In the genomic region with DNA sequence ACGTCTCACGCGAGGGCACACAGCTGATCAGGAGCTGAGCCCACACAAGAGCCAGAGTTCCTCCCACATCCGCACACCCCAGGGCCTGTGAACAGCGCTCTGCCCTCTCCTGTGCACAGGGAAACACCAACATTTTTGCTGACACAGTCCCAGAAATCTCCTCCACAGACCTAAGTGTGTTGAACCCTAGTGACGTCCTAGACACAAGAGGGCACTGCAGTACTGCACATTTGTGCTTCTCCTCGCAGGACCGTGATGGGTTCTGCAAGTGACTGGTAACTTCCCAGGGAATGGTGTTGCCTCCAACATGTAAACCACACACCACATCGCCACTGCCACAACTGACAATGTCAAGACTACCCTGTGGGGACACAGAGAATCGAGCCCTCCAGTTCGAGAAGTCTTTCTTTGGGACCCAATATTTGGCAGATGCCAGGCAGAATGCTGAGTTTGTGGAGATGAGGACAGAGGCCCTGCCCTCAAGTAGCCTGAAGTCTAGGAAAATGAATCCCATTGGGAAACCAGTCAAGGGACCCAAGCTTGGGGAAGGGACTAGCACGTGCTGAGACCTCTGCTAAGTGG, we compare ENCODE assay signal across 9 cellular contexts.
DNase-seq lines count a peak whose midpoint lies in the region; ATAC-seq and TF ChIP-seq lines count a peak whose summit lies in the region.
"Had no signal": no experiment of that assay in that cellular context is flagged by ENCODE, and none has a peak within 500 bp of the region (broad histone marks: within the 10 kb centered on the region; RNA-seq: fewer than 3 reads in every experiment).

No MANE protein-coding gene starts in this region.

- no peak overlapping the region for H3K4me2 ChIP-seq in mesenchymal stem cell (ENCODE audit: low read length, poor library complexity, severe bottlenecking)

- H2BK120ac ChIP-seq in mesenchymal stem cell (ENCODE audit: low read depth, low read length), result no peak overlapping the region

- 63% methylated on average over 12 of the region's 12 CpGs for WGBS in mesenchymal stem cell

- H4K8ac ChIP-seq in mesenchymal stem cell (ENCODE audit: low read length), result no peak overlapping the region

- no peaks in the 10 kb centered on the region for H3K79me1 ChIP-seq in mesenchymal stem cell (replicated peaks; ENCODE audit: low read length, poor library complexity, severe bottlenecking)

- H3K4me3 ChIP-seq in mesenchymal stem cell (ENCODE audit: insufficient read depth in 1 of 2, low read depth in 1 of 2, low read length in 2 of 2), result no peak overlapping the region
- H3K4me3 ChIP-seq: skin epidermis had no signal

- H2AFZ ChIP-seq in mesenchymal stem cell (ENCODE audit: low read depth, low read length), result no peak overlapping the region

- no peak for TF ChIP-seq CTCF in GM10266 (IDR thresholded peaks at IDR 0.05; ENCODE audit: control insufficient read depth, insufficient read depth, low read depth, missing control alignments)

- H3K9ac ChIP-seq in mesenchymal stem cell (ENCODE audit: low read length), result no peak overlapping the region

- no peaks in the 10 kb centered on the region for H3K9me3 ChIP-seq in mesenchymal stem cell (ENCODE audit: control insufficient read depth, low read length)

- no peak overlapping the region for H3K27ac ChIP-seq in mesenchymal stem cell (ENCODE audit: low read length, poor library complexity, severe bottlenecking)
- H3K27ac ChIP-seq: skin epidermis had no signal

- no peak overlapping the region for H2BK5ac ChIP-seq in mesenchymal stem cell (ENCODE audit: low read depth, low read length, poor library complexity, severe bottlenecking)

- H3K14ac ChIP-seq in mesenchymal stem cell (ENCODE audit: low read length in 2 of 2), result no peak overlapping the region

- no peaks in the 10 kb centered on the region for H3K4me1 ChIP-seq in mesenchymal stem cell (ENCODE audit: control insufficient read depth, insufficient read depth, low read depth, low read length)

- no peak overlapping the region for H3K18ac ChIP-seq in mesenchymal stem cell (ENCODE audit: low read depth in 1 of 2, low read length in 2 of 2)

- DNase-seq in GM10266 (ENCODE audit: extremely low spot score) (peak; percentile 19), RKO (ENCODE audit: low spot score) (peak; percentile 47), mesenchymal stem cell (peak; percentile 36), GDM1 (lab: John Stamatoyannopoulos, UW) (no peak), NCI-H446 (lab: John Stamatoyannopoulos, UW) (no peak)
- DNase-seq in stimulated activated CD4-positive, alpha-beta T cell treated with anti-CD3 and anti-CD28 coated beads, Interleukin-4, amount 100 ng/mL, for 24 hours, result no peak

- H3K23ac ChIP-seq in mesenchymal stem cell (ENCODE audit: low read length in 2 of 2), result no peak overlapping the region

- H2BK12ac ChIP-seq in mesenchymal stem cell (ENCODE audit: low read length in 2 of 2), result no peak overlapping the region

- no peaks in the 10 kb centered on the region for H3K36me3 ChIP-seq in mesenchymal stem cell (ENCODE audit: control insufficient read depth in 1 of 2, insufficient read depth in 2 of 2, low read depth in 1 of 2, low read length in 2 of 2)

- no peak overlapping the region for H4K91ac ChIP-seq in mesenchymal stem cell (ENCODE audit: low read length)

- no peak overlapping the region for H3K4ac ChIP-seq in mesenchymal stem cell (ENCODE audit: low read depth in 1 of 2, low read length in 2 of 2)

- H2AK5ac ChIP-seq in mesenchymal stem cell (ENCODE audit: low read length, severe bottlenecking), result no peak overlapping the region

- peak; percentile 59 for ATAC-seq in HG03432 (IDR thresholded peaks at IDR 0.05; ENCODE audit: unreplicated experiment)
- no peak for ATAC-seq in HG02642 (IDR thresholded peaks at IDR 0.05; ENCODE audit: poor library complexity, unreplicated experiment)

- H3K27me3 ChIP-seq in mesenchymal stem cell (ENCODE audit: control insufficient read depth in 1 of 2, insufficient read depth in 1 of 2, low read length in 2 of 2), result no peaks in the 10 kb centered on the region

- H2BK15ac ChIP-seq in mesenchymal stem cell (ENCODE audit: low read depth, poor library complexity, severe bottlenecking), result no peak overlapping the region

Comparison
In these comparisons a context has a peak if more than half of its experiments do, and no peak if none do; other contexts are left out.
1. DNase-seq: peak in GM10266 (single experiment), RKO (single experiment) and mesenchymal stem cell (single experiment); none in GDM1 (single experiment), stimulated activated CD4-positive, alpha-beta T cell treated with anti-CD3 and anti-CD28 coated beads, Interleukin-4, amount 100 ng/mL, for 24 hours (single experiment) and NCI-H446 (0 of 2).